Comparison of ENCODE assay signal across 14 cellular contexts in the genomic region with DNA sequence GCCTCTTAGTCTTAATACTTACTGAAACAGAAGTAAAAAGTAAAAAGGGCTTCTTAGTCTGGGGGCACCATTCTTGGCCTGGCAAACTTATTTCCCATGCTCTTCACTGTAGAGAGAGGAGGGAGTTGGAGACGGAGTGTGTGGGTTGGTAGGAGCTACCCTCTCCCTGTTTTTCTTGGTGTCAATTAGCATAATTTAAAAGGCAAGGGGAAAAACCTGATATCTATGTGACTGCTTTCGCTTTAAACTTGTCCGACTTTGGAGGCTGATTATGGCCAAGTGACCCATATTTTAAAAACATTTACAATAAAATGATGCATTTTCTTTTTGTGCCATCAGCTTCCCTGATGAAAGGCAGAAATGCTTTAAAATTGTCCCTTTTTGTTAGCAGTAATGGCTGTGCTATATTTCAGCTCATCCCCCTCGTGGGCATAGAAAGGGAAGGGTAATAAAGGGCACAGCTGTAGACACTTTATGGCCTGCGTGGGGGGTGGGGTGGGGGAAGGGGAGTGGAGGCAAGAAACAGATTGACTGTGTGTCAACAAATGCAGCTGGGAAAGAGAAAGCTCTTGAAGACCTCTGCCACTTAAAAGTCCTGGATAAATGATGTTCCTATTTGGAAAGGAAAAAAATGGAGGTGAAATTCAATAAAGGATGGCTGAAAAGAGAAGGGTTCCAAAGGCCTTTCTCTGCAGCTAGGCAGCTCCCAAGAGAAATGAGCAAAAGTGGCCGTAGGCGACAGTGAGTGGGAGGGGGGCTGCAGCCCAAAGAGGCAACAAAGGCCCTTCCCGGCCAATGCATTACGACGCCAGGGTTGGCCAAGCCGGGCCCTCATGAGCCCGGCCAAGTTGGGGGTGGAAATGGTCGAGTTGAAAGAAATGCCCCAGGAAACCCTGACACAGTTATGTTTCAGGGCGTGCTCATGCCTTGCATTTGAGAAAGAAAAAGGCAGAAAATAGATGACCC. TPM values are rescaled to one million over a fixed set of nuclear protein-coding genes. Genes with fewer than 3 reads are reported as not detected.
A peak's percentile ranks its signal among the peaks of the same experiment; 100 is the strongest.
DNase-seq lines count a peak whose midpoint lies in the region; ATAC-seq and TF ChIP-seq lines count a peak whose summit lies in the region.
"Had no signal": no experiment of that assay in that cellular context is flagged by ENCODE, and none has a peak within 500 bp of the region (broad histone marks: within the 10 kb centered on the region; RNA-seq: fewer than 3 reads in every experiment).

No MANE protein-coding gene starts in this region.

- ATAC-seq in HG03108 (IDR thresholded peaks at IDR 0.05; ENCODE audit: unreplicated experiment) (no peak), HG02981 (IDR thresholded peaks at IDR 0.05; ENCODE audit: unreplicated experiment) (no peak)
- ATAC-seq: activated T-helper 17 cell treated with anti-CD3 and anti-CD28 coated beads, Interleukin-2, amount 50 U/mL, for 72 hours had no signal

- H4K20me1 ChIP-seq in smooth muscle cell (ENCODE audit: low read depth) = no peaks in the 10 kb centered on the region

- peak overlapping the region; percentile 45 for H2AFZ ChIP-seq in smooth muscle cell (ENCODE audit: low read depth)
- H2AFZ ChIP-seq: PC-9 had no signal

- H3K27ac ChIP-seq in smooth muscle cell (ENCODE audit: low read depth) = no peak overlapping the region
- H3K27ac ChIP-seq: KMS-11, PC-9 had no signal

- 66% methylated on average over 14 of the region's 14 CpGs for WGBS in smooth muscle cell (ENCODE audit: low lambda C conversion rate)

- H3K27me3 ChIP-seq in smooth muscle cell (ENCODE audit: low read depth) = no peaks in the 10 kb centered on the region

- peak overlapping the region; percentile 51 for H3K4me2 ChIP-seq in smooth muscle cell
- H3K4me2 ChIP-seq: KMS-11, PC-9 had no signal

- no peak overlapping the region for H3K9ac ChIP-seq in smooth muscle cell (ENCODE audit: low read depth)
- H3K9ac ChIP-seq: KMS-11 had no signal

- peaks cover 16% of the 10 kb centered on the region for H3K4me1 ChIP-seq in smooth muscle cell (ENCODE audit: low read depth)

- peaks cover 5% of the 10 kb centered on the region for H3F3A ChIP-seq in smooth muscle cell (ENCODE audit: low read depth)

- H3K9me3 ChIP-seq in smooth muscle cell (replicated peaks; ENCODE audit: low read depth) = no peaks in the 10 kb centered on the region

- TF ChIP-seq CTCF in smooth muscle cell (IDR thresholded peaks at IDR 0.05; ENCODE audit: borderline replicate concordance, insufficient read depth, poor library complexity, severe bottlenecking) = no peak

- no peaks in the 10 kb centered on the region for H3K36me3 ChIP-seq in smooth muscle cell (ENCODE audit: low read depth)

- peak; percentile 53 for DNase-seq in DMS153 (lab: John Stamatoyannopoulos, UW)
- no peak for DNase-seq in DMS153 treated with DMSO at 0.1 percent for 48 hours (lab: John Stamatoyannopoulos, UW; ENCODE audit: unreplicated experiment)
- peak; percentile 96 for DNase-seq in NCI-H748 (lab: John Stamatoyannopoulos, UW; ENCODE audit: unreplicated experiment)
- peak; percentile 43 for DNase-seq in iPS-NIHi11 (ENCODE audit: low spot score)
- DNase-seq in smooth muscle cell (lab: John Stamatoyannopoulos, UW; ENCODE audit: unreplicated experiment) = no peak
- no peak for DNase-seq in OCI-M2 (lab: John Stamatoyannopoulos, UW; ENCODE audit: unreplicated experiment)
- DNase-seq: 8988T; activated CD4-positive, alpha-beta T cell treated with anti-CD3 and anti-CD28 coated beads, Interleukin-2, amount 50 U/mL, for 48 hours; kidney; PC-9 had no signal

- no peak overlapping the region for H3K4me3 ChIP-seq in smooth muscle cell
- H3K4me3 ChIP-seq: PC-9 had no signal

- no peaks in the 10 kb centered on the region for H3K79me2 ChIP-seq in smooth muscle cell (ENCODE audit: low read depth)

RNA-seq across cellular contexts. Expression of a gene that starts 57.4 kb away (rescaled TPM):
- 177 and 217 TPM in 2 replicates for total RNA-seq in smooth muscle cell
- 98.0 and 102 TPM in 2 replicates for polyA plus RNA-seq in smooth muscle cell

Comparison
In these comparisons a context has a peak if more than half of its experiments do, and no peak if none do; other contexts are left out.
1. DNase-seq: peak in DMS153 (single experiment), NCI-H748 (single experiment) and iPS-NIHi11 (single experiment); none in DMS153 treated with DMSO at 0.1 percent for 48 hours (single experiment), smooth muscle cell (single experiment) and OCI-M2 (single experiment).